23 cellular contexts compared by ENCODE assay signal in genomic region chr12:3246253-3246652, GRCh38.
"Had no signal": no experiment of that assay in that cellular context is flagged by ENCODE, and none has a peak within 500 bp of the region (broad histone marks: within the 10 kb centered on the region; RNA-seq: fewer than 3 reads in every experiment).

No MANE protein-coding gene starts in this region.

- FAIRE-seq: bronchial epithelial cell, endometrium had no signal

- H3K4me3 ChIP-seq: coronary artery, hepatocyte, left lung, spleen, upper lobe of left lung had no signal

- DNase-seq: activated CD4-positive, alpha-beta memory T cell treated with anti-CD3 and anti-CD28 coated beads for 36 hours; activated CD4-positive, alpha-beta T cell treated with anti-CD3 and anti-CD28 coated beads for 48 hours; activated effector memory CD4-positive, alpha-beta T cell treated with Interleukin-2 at 50 U/mL for 16 hours; activated naive CD4-positive, alpha-beta T cell treated with anti-CD3 and anti-CD28 coated beads, Interleukin-2, amount 10 ng/mL, durations not matched to agents 7 days and 5 days; activated T-cell treated with anti-CD3 and anti-CD28 coated beads, Interleukin-2, amount 50 U/mL, for 72 hours; amygdala; cerebellar nuclear complex; erythroblast; foreskin fibroblast; immature natural killer cell; midbrain; occipital lobe; spleen; stimulated activated CD4-positive, alpha-beta T cell treated with anti-CD3 and anti-CD28 coated beads, Interleukin-4, amount 100 ng/mL, for 1 hour; stimulated activated naive CD4-positive, alpha-beta T cell; SW 1271; T-helper 17 cell; upper lobe of left lung had no signal

- H3K36me3 ChIP-seq: left lung, spleen had no signal

- H3K9me3 ChIP-seq: left lung, spleen, upper lobe of left lung had no signal

- H3K27me3 ChIP-seq: hepatocyte, left lung, spleen, upper lobe of left lung had no signal

- H3K27ac ChIP-seq: coronary artery, hepatocyte, left lung had no signal
